Comparison of ENCODE assay signal across 16 cellular contexts in the genomic region with DNA sequence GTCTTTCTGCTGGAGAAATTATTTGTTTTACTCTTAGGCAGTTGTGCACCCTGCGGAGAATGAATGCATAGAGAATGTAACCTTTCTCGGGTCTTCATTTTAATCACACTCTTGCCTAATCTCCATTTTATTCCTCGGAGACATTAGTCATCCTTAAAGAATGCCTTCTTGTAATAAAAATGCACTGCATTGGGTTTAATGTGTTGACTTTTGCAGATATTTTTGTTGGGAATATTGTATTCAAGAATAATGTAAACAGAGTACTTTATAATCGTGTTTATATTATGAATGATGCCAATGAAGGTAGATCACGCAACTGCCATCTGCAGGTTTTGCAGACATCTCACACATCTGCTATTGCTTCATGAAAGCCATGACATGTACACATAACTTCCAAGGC.
DNase-seq lines count a peak whose midpoint lies in the region; ATAC-seq, FAIRE-seq and TF ChIP-seq lines count a peak whose summit lies in the region.
"Had no signal": no experiment of that assay in that cellular context is flagged by ENCODE, and none has a peak within 500 bp of the region (broad histone marks: within the 10 kb centered on the region; RNA-seq: fewer than 3 reads in every experiment).

No MANE protein-coding gene starts in this region.

- TF ChIP-seq CTCF in cardiac fibroblast (IDR thresholded peaks at IDR 0.05; ENCODE audit: low read depth, low read length) (no peak), WERI-Rb-1 (IDR thresholded peaks at IDR 0.05; ENCODE audit: low read depth, low read length) (no peak), gastrocnemius medialis (IDR thresholded peaks at IDR 0.05 in 4 of 5, conservative IDR thresholded peaks at IDR 0.05 in 1 of 5) (no peak)

- in situ Hi-C loops in gastrocnemius medialis (cut with MboI; ENCODE audit: low sequenced_read_pairs in 4 of 4), result no loop called here

- H3K9me3 ChIP-seq in WERI-Rb-1 (ENCODE audit: severe bottlenecking) (no peaks in the 10 kb centered on the region), gastrocnemius medialis (no peaks in the 10 kb centered on the region)
- H3K9me3 ChIP-seq: Caco-2, testis had no signal

- intact Hi-C loops in gastrocnemius medialis (cut with DNase I; ENCODE audit: low total_unique reads), result no loop called here

- no peaks in the 10 kb centered on the region for H3K27me3 ChIP-seq in WERI-Rb-1 (ENCODE audit: insufficient read depth, low read depth, severe bottlenecking)
- no peaks in the 10 kb centered on the region for H3K27me3 ChIP-seq in gastrocnemius medialis
- H3K27me3 ChIP-seq: testis had no signal

- no peak for TF ChIP-seq POLR2A in gastrocnemius medialis (IDR thresholded peaks at IDR 0.05)

- ATAC-seq in gastrocnemius medialis, result no peak

- no peaks in the 10 kb centered on the region for H3K4me1 ChIP-seq in gastrocnemius medialis
- H3K4me1 ChIP-seq: Caco-2, testis had no signal

- DNase-seq in NCI-H510A treated with DMSO at 0.1 percent for 48 hours (lab: John Stamatoyannopoulos, UW), result peak; percentile 38
- no peak for DNase-seq in NCI-H510A (lab: John Stamatoyannopoulos, UW)
- peak; percentile 97 for DNase-seq in NCI-H69 (lab: John Stamatoyannopoulos, UW)
- peak; percentile 40 to 86 for DNase-seq in cardiac fibroblast (ENCODE audit: low read depth in 2 of 2)
- DNase-seq in urothelium cell line (ENCODE audit: low spot score), result peak; percentile 24
- DNase-seq in WERI-Rb-1, result no peak
- no peak for DNase-seq in T-helper 1 cell
- DNase-seq in gastrocnemius medialis, result no peak
- DNase-seq: 8988T; activated naive CD8-positive, alpha-beta T cell treated with anti-CD3 and anti-CD28 coated beads for 36 hours; Caco-2; cortex of kidney; H7; nucleus accumbens; Right ventricle myocardium superior; testis had no signal

- no peak overlapping the region for H3K4me3 ChIP-seq in cardiac fibroblast (replicated peaks in 1 of 2; ENCODE audit: low read depth in 2 of 2, low read length in 2 of 2)
- H3K4me3 ChIP-seq in WERI-Rb-1 (ENCODE audit: low read depth, low read length), result no peak overlapping the region
- H3K4me3 ChIP-seq in gastrocnemius medialis, result no peak overlapping the region
- H3K4me3 ChIP-seq: testis had no signal

- H3K27ac ChIP-seq in WERI-Rb-1 (no peak overlapping the region), gastrocnemius medialis (no peak overlapping the region)
- H3K27ac ChIP-seq: testis had no signal

- FAIRE-seq in urothelium cell line (lab: Jason Lieb, UNC), result no peak

- no peaks in the 10 kb centered on the region for H3K36me3 ChIP-seq in WERI-Rb-1
- no peaks in the 10 kb centered on the region for H3K36me3 ChIP-seq in gastrocnemius medialis

Comparison
In these comparisons a context has a peak if more than half of its experiments do, and no peak if none do; other contexts are left out.
1. DNase-seq: peak in NCI-H510A treated with DMSO at 0.1 percent for 48 hours (single experiment), NCI-H69 (single experiment), cardiac fibroblast (2 of 2) and urothelium cell line (single experiment); none in NCI-H510A (single experiment), WERI-Rb-1 (single experiment), T-helper 1 cell (0 of 5) and gastrocnemius medialis (0 of 2).